Comparison of ENCODE assay signal across 9 cellular contexts in the genomic region with DNA sequence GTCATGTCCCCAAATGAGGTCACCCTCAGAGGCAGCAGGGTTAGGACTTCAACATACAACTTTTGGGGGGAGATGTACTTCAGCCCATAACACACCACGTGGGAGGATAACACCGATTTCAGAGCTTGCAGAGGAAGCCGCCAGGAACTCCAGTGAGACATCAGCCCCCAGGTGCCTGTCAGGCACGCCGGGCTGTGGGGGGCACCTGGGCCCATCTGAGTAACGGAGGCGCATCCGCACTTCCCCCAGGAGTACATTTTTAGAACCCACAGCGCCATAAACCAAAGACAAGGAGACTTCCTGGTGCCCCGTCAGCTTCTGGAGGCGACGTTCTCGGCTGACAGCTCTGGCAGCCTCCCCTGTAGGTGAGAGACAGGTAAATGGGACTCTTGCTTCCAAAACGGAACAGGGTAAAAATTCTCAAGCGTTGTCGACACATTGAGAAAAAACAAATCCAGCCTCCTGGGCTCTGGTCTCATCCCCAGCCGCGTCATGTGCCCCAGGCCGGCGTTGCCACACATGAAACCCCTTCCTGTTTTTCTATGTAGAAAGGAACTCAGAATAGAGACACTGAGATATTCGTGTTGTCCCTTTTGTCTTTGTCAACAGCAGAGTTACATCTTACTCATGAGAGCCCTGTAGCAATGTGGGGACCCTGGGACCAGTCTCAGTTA.
DNase-seq lines count a peak whose midpoint lies in the region; ATAC-seq and TF ChIP-seq lines count a peak whose summit lies in the region.
"Had no signal": no experiment of that assay in that cellular context is flagged by ENCODE, and none has a peak within 500 bp of the region (broad histone marks: within the 10 kb centered on the region; RNA-seq: fewer than 3 reads in every experiment).

No MANE protein-coding gene starts in this region.

- no peaks in the 10 kb centered on the region for H4K20me1 ChIP-seq in mammary epithelial cell (ENCODE audit: insufficient read depth, low read length)

- H3K27me3 Mint-ChIP-seq in natural killer cell (ENCODE audit: low read depth in 2 of 2), result no peaks in the 10 kb centered on the region

- H3K4me1 ChIP-seq in breast epithelium, result no peaks in the 10 kb centered on the region
- H3K4me1 ChIP-seq in mammary epithelial cell (ENCODE audit: insufficient read depth, low read length), result no peaks in the 10 kb centered on the region
- H3K4me1 ChIP-seq in aorta (ENCODE audit: control insufficient read depth in 1 of 2, insufficient read depth in 2 of 2, low read length in 2 of 2), result no peaks in the 10 kb centered on the region
- H3K4me1 ChIP-seq in esophagus squamous epithelium, result peaks cover 0 to 19% (median 0%) of the 10 kb centered on the region in 3 donors

- no peaks in the 10 kb centered on the region for H3K27me3 ChIP-seq in breast epithelium
- H3K27me3 ChIP-seq in mammary epithelial cell (ENCODE audit: insufficient read depth, low read length), result no peaks in the 10 kb centered on the region
- no peaks in the 10 kb centered on the region for H3K27me3 ChIP-seq in aorta (ENCODE audit: control insufficient read depth in 1 of 2, insufficient read depth in 2 of 2, low read length in 1 of 2)
- no peaks in the 10 kb centered on the region for H3K27me3 ChIP-seq in esophagus squamous epithelium

- no TSS peak for BruUV-seq in mammary epithelial cell (replicated peaks; lab: Mats Ljungman, UMichigan)

- no peaks in the 10 kb centered on the region for H3K36me3 ChIP-seq in breast epithelium
- no peaks in the 10 kb centered on the region for H3K36me3 ChIP-seq in mammary epithelial cell (ENCODE audit: insufficient read depth, low read length)
- no peaks in the 10 kb centered on the region for H3K36me3 ChIP-seq in aorta (ENCODE audit: control insufficient read depth in 1 of 2, insufficient read depth in 2 of 2, low read length in 1 of 2)
- H3K36me3 ChIP-seq in esophagus squamous epithelium, result no peaks in the 10 kb centered on the region

- H2AFZ ChIP-seq in mammary epithelial cell (ENCODE audit: low read depth, low read length), result no peak overlapping the region

- dilution Hi-C loops in mammary epithelial cell (cut with HindIII; ENCODE audit: low sequenced_read_pairs), result no loop called here

- in situ Hi-C loops in mammary epithelial cell (cut with MboI; ENCODE audit: low sequenced_read_pairs in 2 of 2), result no loop called here

- peak overlapping the region; percentile 78 to 84 for H3K27ac Mint-ChIP-seq in natural killer cell

- CTCF ChIA-PET in mammary epithelial cell (lab: Charles Lee; ENCODE audit: low non-redundant PET), result no interaction called here

- ATAC-seq in natural killer cell (peak; percentile 68 to 76 (median 72)), aorta (ENCODE audit: low FRiP score) (peak; percentile 54)

- no peaks in the 10 kb centered on the region for H3K36me3 Mint-ChIP-seq in natural killer cell

- no peak overlapping the region for H3K4me3 ChIP-seq in breast epithelium
- no peak overlapping the region for H3K4me3 ChIP-seq in mammary epithelial cell (replicated peaks in 1 of 3; ENCODE audit: insufficient read depth in 1 of 3, low read depth in 2 of 3, low read length in 3 of 3)
- no peak overlapping the region for H3K4me3 ChIP-seq in aorta (ENCODE audit: low read length in 2 of 2)
- no peak overlapping the region for H3K4me3 ChIP-seq in esophagus squamous epithelium

- H3K9me3 Mint-ChIP-seq in natural killer cell, result no peaks in the 10 kb centered on the region

- 83% methylated on average over 17 of the region's 21 CpGs for WGBS in mammary epithelial cell (ENCODE audit: low coverage, missing lambda C conversion rate)
- 51 to 76% (median 65%) methylated on average over 21 of the region's 21 CpGs for WGBS in adipose tissue, 3 donors
- WGBS in aorta, 2 donors, result 90 to 92% methylated on average over 21 of the region's 21 CpGs
- WGBS in esophagus squamous epithelium, 2 donors, result 55 to 61% methylated on average over 8 to 17 of the region's 21 CpGs

- H3K9ac ChIP-seq in mammary epithelial cell (ENCODE audit: insufficient read depth, low read length), result no peak overlapping the region

- H3K27ac ChIP-seq in breast epithelium (peak overlapping the region; percentile 55 to 65), mammary epithelial cell (ENCODE audit: insufficient read depth, low read depth, low read length) (no peak overlapping the region), adipose tissue (ENCODE audit: low read depth, low read length) (peak overlapping the region; percentile 35), aorta (ENCODE audit: low read depth in 1 of 2, low read length in 2 of 2) (no peak overlapping the region), esophagus squamous epithelium (peak overlapping the region in 2 of 4 donors; percentile 3 to 70)

- peak overlapping the region; percentile 72 for H3K4me3 Mint-ChIP-seq in natural killer cell

- no peaks in the 10 kb centered on the region for H3K79me2 ChIP-seq in mammary epithelial cell (ENCODE audit: insufficient read depth, low read length)

- DNase-seq in breast epithelium (ENCODE audit: low spot score in 2 of 2) (no peak), mammary epithelial cell (no peak), natural killer cell (no peak), aorta (peak; percentile 74 to 86), NCI-H748 (lab: John Stamatoyannopoulos, UW; ENCODE audit: unreplicated experiment) (no peak), esophagus squamous epithelium (lab: John Stamatoyannopoulos, UW) (no peak), LoVo (ENCODE audit: low spot score) (no peak)
- DNase-seq: NCI-H82 had no signal

- H3K4me1 Mint-ChIP-seq in natural killer cell, result peaks cover 14 to 19% of the 10 kb centered on the region in 2 donors

- H3K4me2 ChIP-seq in mammary epithelial cell (ENCODE audit: insufficient read depth, low read depth, low read length), result no peak overlapping the region

- no peak for TF ChIP-seq POLR2A in breast epithelium (IDR thresholded peaks at IDR 0.05)
- TF ChIP-seq POLR2A in esophagus squamous epithelium (IDR thresholded peaks at IDR 0.05), result no peak

- intact Hi-C loops in breast epithelium (cut with DNase I; ENCODE audit: low total_unique reads), result no loop called here
- intact Hi-C loops in mammary epithelial cell (cut with micrococcal nuclease), result no loop called here
- intact Hi-C loops in natural killer cell (cut with micrococcal nuclease), result loop anchor here (5.0 kb wide), 2 partner anchors 36 to 64 kb away; no protein-coding TSS in a partner anchor
- intact Hi-C loops in aorta (cut with DNase I), result no loop called here
- intact Hi-C loops in esophagus squamous epithelium (cut with DNase I), result no loop called here

- TF ChIP-seq CTCF in breast epithelium (IDR thresholded peaks at IDR 0.05) (no peak), mammary epithelial cell (conservative IDR thresholded peaks at IDR 0.05 in 1 of 2, IDR thresholded peaks at IDR 0.05 in 1 of 2; ENCODE audit: extremely low read depth in 1 of 2, insufficient read depth in 1 of 2, low read depth in 1 of 2, low read length in 2 of 2) (no peak), natural killer cell (IDR thresholded peaks at IDR 0.05) (no peak), esophagus squamous epithelium (IDR thresholded peaks at IDR 0.05) (no peak)

- no peaks in the 10 kb centered on the region for H3K9me3 ChIP-seq in breast epithelium
- H3K9me3 ChIP-seq in mammary epithelial cell (replicated peaks; ENCODE audit: insufficient read depth, low read length), result no peaks in the 10 kb centered on the region
- no peaks in the 10 kb centered on the region for H3K9me3 ChIP-seq in aorta (ENCODE audit: control insufficient read depth, low read length)
- H3K9me3 ChIP-seq in esophagus squamous epithelium, result no peaks in the 10 kb centered on the region

Comparison
In these comparisons a context has a peak if more than half of its experiments do, and no peak if none do; other contexts are left out.
1. H3K27ac ChIP-seq: peak in breast epithelium (2 of 2) and adipose tissue (single experiment); none in mammary epithelial cell (single experiment) and aorta (0 of 2).
2. DNase-seq: peak in aorta (2 of 2); none in breast epithelium (0 of 2), mammary epithelial cell (single experiment), natural killer cell (single experiment), NCI-H748 (single experiment), esophagus squamous epithelium (single experiment) and LoVo (single experiment).